1 cellular context compared by ENCODE assay signal in genomic region chr9:4887556-4887955, GRCh38.
TF ChIP-seq lines count a peak whose summit lies in the region.

No MANE protein-coding gene starts in this region.

TF ChIP-seq in H1, 55 proteins besides CTCF, POLR2A, EP300 and RAD21 (continued from another document):
- TF ChIP-seq CHD7 (IDR thresholded peaks at IDR 0.05; ENCODE audit: insufficient replicate concordance, low read length) = no peak
- TF ChIP-seq SAP30 (IDR thresholded peaks at IDR 0.05; ENCODE audit: insufficient read depth, insufficient replicate concordance, low read length) = no peak
- no peak for TF ChIP-seq HDAC2 (IDR thresholded peaks at IDR 0.05; ENCODE audit: borderline replicate concordance in 1 of 2, low read depth in 2 of 2, low read length in 2 of 2)
- TF ChIP-seq CHD2 (IDR thresholded peaks at IDR 0.05; ENCODE audit: low read length) = no peak
- no peak for TF ChIP-seq SUZ12 (IDR thresholded peaks at IDR 0.05; ENCODE audit: low read length)
- TF ChIP-seq RNF2 (IDR thresholded peaks at IDR 0.05; ENCODE audit: borderline replicate concordance, low read depth, low read length, missing control alignments, poor library complexity, severe bottlenecking) = no peak
- no peak for TF ChIP-seq BCL11A (IDR thresholded peaks at IDR 0.05; ENCODE audit: low read depth in 2 of 2, low read length in 2 of 2)
- TF ChIP-seq TEAD4 (IDR thresholded peaks at IDR 0.05; ENCODE audit: low read depth, low read length) = no peak
- TF ChIP-seq ZNF274 (IDR thresholded peaks at IDR 0.05; ENCODE audit: borderline replicate concordance, extremely low read depth, low read length) = no peak
- no peak for TF ChIP-seq NRF1 (IDR thresholded peaks at IDR 0.05; ENCODE audit: low read depth, low read length)
- no peak for TF ChIP-seq SP4 (IDR thresholded peaks at IDR 0.05; ENCODE audit: low read length)
- no peak for TF ChIP-seq SP1 (IDR thresholded peaks at IDR 0.05; ENCODE audit: low read depth, low read length)
- TF ChIP-seq EGR1 (IDR thresholded peaks at IDR 0.05; ENCODE audit: borderline replicate concordance, low read depth, low read length) = no peak
- no peak for TF ChIP-seq CHD1 (IDR thresholded peaks at IDR 0.05; ENCODE audit: low read depth, low read length)
- no peak for TF ChIP-seq SIX5 (IDR thresholded peaks at IDR 0.05; ENCODE audit: low read depth, low read length)
- TF ChIP-seq KDM5A (IDR thresholded peaks at IDR 0.05; ENCODE audit: low read length) = no peak
TF ChIP-seq in H1: peak in this region for 0.
